In the genomic region with DNA sequence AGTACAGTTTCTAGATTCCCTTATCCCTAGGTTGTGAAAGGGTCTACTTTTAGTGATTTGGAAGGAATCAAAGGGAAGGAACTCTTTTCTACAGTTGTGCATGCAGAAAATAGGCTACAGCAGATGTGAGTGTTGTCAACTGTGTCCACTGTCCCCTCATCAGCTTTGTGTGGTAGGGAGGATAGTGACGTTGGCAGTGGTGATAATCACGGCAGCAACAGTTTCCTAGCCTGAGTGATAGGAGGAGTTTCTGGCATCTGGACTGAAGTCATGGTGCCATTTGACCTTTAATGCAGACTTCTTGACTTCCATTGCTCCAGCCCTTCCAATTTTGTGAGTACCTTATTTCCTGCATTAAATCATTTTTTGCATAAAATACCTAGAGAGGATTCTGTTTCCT, we compare ENCODE assay signal across 28 cellular contexts.
"Had no signal": no experiment of that assay in that cellular context is flagged by ENCODE, and none has a peak within 500 bp of the region (broad histone marks: within the 10 kb centered on the region; RNA-seq: fewer than 3 reads in every experiment).

No MANE protein-coding gene starts in this region.

- H3K9me3 Mint-ChIP-seq: dendritic cell treated with granulocyte-macrophage colony-stimulating factor and Interleukin-4, amounts not matched to agents 40 ng/mL and 50 ng/mL, for 4 days; effector memory CD8-positive, alpha-beta T cell had no signal

- H3K4me3 Mint-ChIP-seq: dendritic cell treated with granulocyte-macrophage colony-stimulating factor and Interleukin-4, amounts not matched to agents 40 ng/mL and 50 ng/mL, for 4 days; effector memory CD8-positive, alpha-beta T cell; endodermal cell had no signal

- H3K27me3 Mint-ChIP-seq: dendritic cell treated with granulocyte-macrophage colony-stimulating factor and Interleukin-4, amounts not matched to agents 40 ng/mL and 50 ng/mL, for 4 days had no signal

- H3K4me3 ChIP-seq: colonic mucosa, coronary artery, dorsolateral prefrontal cortex, esophagus muscularis mucosa, esophagus squamous epithelium, gastrocnemius medialis, gastroesophageal sphincter, heart right ventricle had no signal

- H3K4me1 ChIP-seq: colonic mucosa, esophagus squamous epithelium, foreskin keratinocyte, gastrocnemius medialis, gastroesophageal sphincter had no signal

- H3K27ac Mint-ChIP-seq: dendritic cell treated with granulocyte-macrophage colony-stimulating factor and Interleukin-4, amounts not matched to agents 40 ng/mL and 50 ng/mL, for 4 days; effector memory CD8-positive, alpha-beta T cell; endodermal cell had no signal

- ATAC-seq: effector memory CD8-positive, alpha-beta T cell; esophagus mucosa; foreskin keratinocyte; gastrocnemius medialis; gastroesophageal sphincter had no signal

- H3K36me3 ChIP-seq: colonic mucosa, esophagus muscularis mucosa, esophagus squamous epithelium, gastrocnemius medialis, gastroesophageal sphincter, heart right ventricle had no signal

- H3K4me1 Mint-ChIP-seq: endodermal cell had no signal

- DNase-seq: colonic mucosa; cortex of kidney; dermis blood vessel endothelial cell; dorsolateral prefrontal cortex; effector CD4-positive, alpha-beta T cell; effector CD8-positive, alpha-beta T cell; effector memory CD4-positive, alpha-beta T cell; effector memory CD8-positive, alpha-beta T cell; endodermal cell; erythroblast; esophagus squamous epithelium; foreskin fibroblast; foreskin keratinocyte; foreskin melanocyte; gastrocnemius medialis; glutamatergic neuron; head of caudate nucleus; heart right ventricle had no signal

- H3K9me3 ChIP-seq: colonic mucosa, esophagus muscularis mucosa, esophagus squamous epithelium, gastrocnemius medialis, gastroesophageal sphincter had no signal

- FAIRE-seq: colon, endometrium, endothelial cell of umbilical vein, frontal cortex had no signal

- H3K27me3 ChIP-seq: colonic mucosa, foreskin keratinocyte, gastrocnemius medialis, gastroesophageal sphincter had no signal

- H3K27ac ChIP-seq: colonic mucosa, coronary artery, dorsolateral prefrontal cortex, epithelial cell of prostate, esophagus muscularis mucosa, esophagus squamous epithelium, foreskin keratinocyte, gastrocnemius medialis, gastroesophageal sphincter, heart right ventricle had no signal
